16 cellular contexts compared by ENCODE assay signal in the genomic region with DNA sequence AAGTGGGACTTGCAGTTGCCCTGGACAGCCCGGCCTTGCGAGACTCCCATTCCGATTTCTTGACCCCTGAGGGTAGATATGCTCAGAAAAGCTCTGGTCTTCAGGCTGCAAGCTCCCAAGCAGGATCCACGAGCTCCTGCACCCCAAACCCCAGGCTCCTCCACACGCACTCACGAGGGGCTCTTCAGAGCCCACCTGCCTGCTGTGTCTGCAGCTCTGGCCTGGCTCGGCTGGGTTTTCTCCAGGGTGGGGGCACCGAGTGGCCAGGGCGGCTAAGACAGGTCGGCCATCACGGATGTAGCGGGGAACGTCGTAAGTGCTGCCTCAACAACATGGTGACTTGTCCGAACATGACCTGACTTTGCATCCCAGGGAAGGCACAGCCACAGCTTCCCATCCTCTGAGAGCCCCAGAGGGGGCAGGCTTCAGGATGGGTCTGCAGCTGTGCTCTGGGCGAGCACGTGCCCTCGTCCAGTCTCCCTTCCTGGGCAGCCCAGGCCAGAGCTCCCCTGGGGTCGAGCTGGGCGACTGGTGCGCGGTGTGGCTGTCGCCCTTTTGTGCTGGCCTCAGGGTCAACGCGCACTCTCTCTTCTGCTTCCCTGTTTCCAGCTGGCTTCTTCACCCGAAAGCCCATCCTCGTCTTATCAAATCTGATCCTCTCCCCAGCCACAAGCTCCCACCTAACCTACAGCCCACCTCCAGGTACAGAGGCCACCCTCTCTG.
A peak's percentile ranks its signal among the peaks of the same experiment; 100 is the strongest.
DNase-seq lines count a peak whose midpoint lies in the region; ATAC-seq and TF ChIP-seq lines count a peak whose summit lies in the region.
"Had no signal": no experiment of that assay in that cellular context is flagged by ENCODE, and none has a peak within 500 bp of the region (broad histone marks: within the 10 kb centered on the region; RNA-seq: fewer than 3 reads in every experiment).

No MANE protein-coding gene starts in this region.

- H3K27me3 ChIP-seq in neuronal stem cell (ENCODE audit: control insufficient read depth in 3 of 3, insufficient read depth in 3 of 3, low read depth in 1 of 3, low read length in 3 of 3) (no peaks in the 10 kb centered on the region), aorta (ENCODE audit: control insufficient read depth in 1 of 2, insufficient read depth in 2 of 2, low read length in 1 of 2) (no peaks in the 10 kb centered on the region), sigmoid colon (no peaks in the 10 kb centered on the region)
- H3K27me3 ChIP-seq: BLaER1 treated with 17β-estradiol and CSF1 and Interleukin-3, amounts not matched to agents 10 nM and 100 nM; SJSA1 had no signal

- H2AFZ ChIP-seq in neuronal stem cell (ENCODE audit: low read length) = no peak overlapping the region

- intact Hi-C loops in aorta (cut with DNase I) (no loop called here), sigmoid colon (cut with DNase I) (no loop called here)

- H3K9me3 ChIP-seq in neuronal stem cell (replicated peaks in 1 of 2; ENCODE audit: control insufficient read depth in 2 of 2, insufficient read depth in 1 of 2, low read depth in 1 of 2, low read length in 2 of 2) (peaks cover 0 to 13% of the 10 kb centered on the region in 2 donors), aorta (ENCODE audit: control insufficient read depth, low read length) (no peaks in the 10 kb centered on the region), sigmoid colon (no peaks in the 10 kb centered on the region)
- H3K9me3 ChIP-seq: BLaER1 treated with 17β-estradiol and CSF1 and Interleukin-3, amounts not matched to agents 10 nM and 100 nM; Caco-2; HAP-1 had no signal

- no peak overlapping the region for H4K8ac ChIP-seq in neuronal stem cell (ENCODE audit: low read depth, low read length)

- no peak for TF ChIP-seq CTCF in sigmoid colon (IDR thresholded peaks at IDR 0.05)

- peak overlapping the region; percentile 94 for H3K18ac ChIP-seq in neuronal stem cell (ENCODE audit: low read length)

- no CpG with 5 or more reads among the region's 27 CpGs for WGBS in neuronal stem cell (ENCODE audit: extremely low coverage in 2 of 2, insufficient read length in 2 of 2, insufficient replicate concordance in 1 of 2), 2 donors
- WGBS in aorta, 2 donors = 90 to 93% methylated on average over 27 of the region's 27 CpGs
- 89 to 91% methylated on average over 27 of the region's 27 CpGs for WGBS in sigmoid colon, 2 donors

- H3K4me3 ChIP-seq in neuronal stem cell (ENCODE audit: low read length in 2 of 2) = no peak overlapping the region
- H3K4me3 ChIP-seq in aorta (ENCODE audit: low read length in 2 of 2) = no peak overlapping the region
- no peak overlapping the region for H3K4me3 ChIP-seq in sigmoid colon
- H3K4me3 ChIP-seq: BLaER1 treated with 17β-estradiol and CSF1 and Interleukin-3, amounts not matched to agents 10 nM and 100 nM; HAP-1; SJSA1 had no signal

- peak overlapping the region; percentile 39 for H2BK15ac ChIP-seq in neuronal stem cell (ENCODE audit: low read length)

- H2BK5ac ChIP-seq in neuronal stem cell (ENCODE audit: low read length) = peak overlapping the region; percentile 42

- no peak for TF ChIP-seq POLR2A in sigmoid colon (IDR thresholded peaks at IDR 0.05)

- H2AK5ac ChIP-seq in neuronal stem cell (ENCODE audit: low read depth, low read length) = peak overlapping the region; percentile 8

- H3K36me3 ChIP-seq in neuronal stem cell (replicated peaks in 1 of 2; ENCODE audit: control insufficient read depth in 2 of 2, insufficient read depth in 2 of 2, low read length in 2 of 2) (no peaks in the 10 kb centered on the region), aorta (ENCODE audit: control insufficient read depth in 1 of 2, insufficient read depth in 2 of 2, low read length in 1 of 2) (no peaks in the 10 kb centered on the region), sigmoid colon (no peaks in the 10 kb centered on the region)
- H3K36me3 ChIP-seq: BLaER1 treated with 17β-estradiol and CSF1 and Interleukin-3, amounts not matched to agents 10 nM and 100 nM; HAP-1; SJSA1 had no signal

- peak overlapping the region; percentile 0 for H3K14ac ChIP-seq in neuronal stem cell (ENCODE audit: low read length)

- H2BK12ac ChIP-seq in neuronal stem cell (ENCODE audit: low read length) = peak overlapping the region; percentile 30

- no peaks in the 10 kb centered on the region for H3K4me1 ChIP-seq in neuronal stem cell (ENCODE audit: control insufficient read depth in 2 of 2, insufficient read depth in 1 of 2, low read depth in 1 of 2, low read length in 2 of 2)
- no peaks in the 10 kb centered on the region for H3K4me1 ChIP-seq in aorta (ENCODE audit: control insufficient read depth in 1 of 2, insufficient read depth in 2 of 2, low read length in 2 of 2)
- H3K4me1 ChIP-seq in sigmoid colon = no peaks in the 10 kb centered on the region
- H3K4me1 ChIP-seq: Caco-2, HAP-1, SJSA1 had no signal

- H3K23ac ChIP-seq in neuronal stem cell (ENCODE audit: low read depth, low read length, poor library complexity) = peak overlapping the region; percentile 16

- H4K91ac ChIP-seq in neuronal stem cell (ENCODE audit: low read depth, low read length, poor library complexity) = peak overlapping the region; percentile 93

- H3K27ac ChIP-seq in neuronal stem cell (replicated peaks; ENCODE audit: low read length) = no peak overlapping the region
- H3K27ac ChIP-seq in aorta (ENCODE audit: low read depth in 1 of 2, low read length in 2 of 2) = no peak overlapping the region
- no peak overlapping the region for H3K27ac ChIP-seq in sigmoid colon
- H3K27ac ChIP-seq: BLaER1 treated with 17β-estradiol and CSF1 and Interleukin-3, amounts not matched to agents 10 nM and 100 nM; SJSA1 had no signal

- H3K79me1 ChIP-seq in neuronal stem cell (ENCODE audit: low read depth, low read length) = peaks cover 1% of the 10 kb centered on the region

- H3K4me2 ChIP-seq in neuronal stem cell (ENCODE audit: insufficient read depth, low read length, poor library complexity, severe bottlenecking) = no peak overlapping the region
- H3K4me2 ChIP-seq: BLaER1 treated with 17β-estradiol and CSF1 and Interleukin-3, amounts not matched to agents 10 nM and 100 nM had no signal

- H3K9ac ChIP-seq in neuronal stem cell (ENCODE audit: low read depth, low read length, poor library complexity) = no peak overlapping the region
- H3K9ac ChIP-seq: BLaER1 treated with 17β-estradiol and CSF1 and Interleukin-3, amounts not matched to agents 10 nM and 100 nM had no signal

- H3K4ac ChIP-seq in neuronal stem cell (ENCODE audit: low read length) = no peak overlapping the region

- DNase-seq in neuronal stem cell (ENCODE audit: low spot score) (no peak), aorta (peak; percentile 26 to 61), LoVo (ENCODE audit: low spot score) (no peak), sigmoid colon (no peak)
- DNase-seq: ACHN; CD4-positive, alpha-beta memory T cell; KBM-7; NCI-H1092 treated with DMSO at 0.1 percent for 48 hours; NCI-H2171 treated with DMSO at 0.1 percent for 48 hours had no signal

- no peak overlapping the region for H2BK120ac ChIP-seq in neuronal stem cell (ENCODE audit: low read depth, low read length)

- ATAC-seq in SK-N-SH treated with all-trans-retinoic acid at 6 μM for 48 hours = peak; percentile 30; the same call in 1 of the 3 replicates
- peak; percentile 10 for ATAC-seq in esophagus mucosa
- no peak for ATAC-seq in aorta (ENCODE audit: low FRiP score)
- no peak for ATAC-seq in GM18907 (IDR thresholded peaks at IDR 0.05; ENCODE audit: unreplicated experiment)

- no peak for TF ChIP-seq EP300 in sigmoid colon (IDR thresholded peaks at IDR 0.05)

TF ChIP-seq in SK-N-SH treated with all-trans-retinoic acid at 6 μM for 48 hours, 23 proteins besides CTCF, POLR2A, EP300 and RAD21 (continues in another document):
- TF ChIP-seq, protein P1, sequence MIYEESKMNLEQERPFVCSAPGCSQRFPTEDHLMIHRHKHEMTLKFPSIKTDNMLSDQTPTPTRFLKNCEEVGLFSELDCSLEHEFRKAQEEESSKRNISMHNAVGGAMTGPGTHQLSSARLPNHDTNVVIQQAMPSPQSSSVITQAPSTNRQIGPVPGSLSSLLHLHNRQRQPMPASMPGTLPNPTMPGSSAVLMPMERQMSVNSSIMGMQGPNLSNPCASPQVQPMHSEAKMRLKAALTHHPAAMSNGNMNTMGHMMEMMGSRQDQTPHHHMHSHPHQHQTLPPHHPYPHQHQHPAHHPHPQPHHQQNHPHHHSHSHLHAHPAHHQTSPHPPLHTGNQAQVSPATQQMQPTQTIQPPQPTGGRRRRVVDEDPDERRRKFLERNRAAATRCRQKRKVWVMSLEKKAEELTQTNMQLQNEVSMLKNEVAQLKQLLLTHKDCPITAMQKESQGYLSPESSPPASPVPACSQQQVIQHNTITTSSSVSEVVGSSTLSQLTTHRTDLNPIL (CRISPR knock-in tag; IDR thresholded peaks at IDR 0.05; ENCODE audit: low read depth) = no peak
- TF ChIP-seq ZFP30 (CRISPR knock-in tag; IDR thresholded peaks at IDR 0.05) = no peak
- TF ChIP-seq GLIS3 (CRISPR knock-in tag; IDR thresholded peaks at IDR 0.05) = no peak
- TF ChIP-seq, protein P2, sequence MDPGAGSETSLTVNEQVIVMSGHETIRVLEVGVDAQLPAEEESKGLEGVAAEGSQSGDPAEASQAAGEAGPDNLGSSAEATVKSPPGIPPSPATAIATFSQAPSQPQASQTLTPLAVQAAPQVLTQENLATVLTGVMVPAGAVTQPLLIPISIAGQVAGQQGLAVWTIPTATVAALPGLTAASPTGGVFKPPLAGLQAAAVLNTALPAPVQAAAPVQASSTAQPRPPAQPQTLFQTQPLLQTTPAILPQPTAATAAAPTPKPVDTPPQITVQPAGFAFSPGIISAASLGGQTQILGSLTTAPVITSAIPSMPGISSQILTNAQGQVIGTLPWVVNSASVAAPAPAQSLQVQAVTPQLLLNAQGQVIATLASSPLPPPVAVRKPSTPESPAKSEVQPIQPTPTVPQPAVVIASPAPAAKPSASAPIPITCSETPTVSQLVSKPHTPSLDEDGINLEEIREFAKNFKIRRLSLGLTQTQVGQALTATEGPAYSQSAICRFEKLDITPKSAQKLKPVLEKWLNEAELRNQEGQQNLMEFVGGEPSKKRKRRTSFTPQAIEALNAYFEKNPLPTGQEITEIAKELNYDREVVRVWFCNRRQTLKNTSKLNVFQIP (CRISPR knock-in tag; IDR thresholded peaks at IDR 0.05; ENCODE audit: borderline replicate concordance, low read depth) = no peak
- TF ChIP-seq PPARA (CRISPR knock-in tag; IDR thresholded peaks at IDR 0.05; ENCODE audit: borderline replicate concordance) = no peak
- no peak for TF ChIP-seq OSR1 (CRISPR knock-in tag; IDR thresholded peaks at IDR 0.05)
- TF ChIP-seq ZNF565 (CRISPR knock-in tag; conservative IDR thresholded peaks at IDR 0.05; ENCODE audit: low read depth) = no peak
- no peak for TF ChIP-seq ISL1 (CRISPR knock-in tag; IDR thresholded peaks at IDR 0.05)
- no peak for TF ChIP-seq ZFP3 (CRISPR knock-in tag; IDR thresholded peaks at IDR 0.05)
- no peak for TF ChIP-seq TCF4 (CRISPR knock-in tag; IDR thresholded peaks at IDR 0.05; ENCODE audit: borderline replicate concordance)
- TF ChIP-seq ZNF8 (CRISPR knock-in tag; IDR thresholded peaks at IDR 0.05) = no peak

Comparison
In these comparisons a context has a peak if more than half of its experiments do, and no peak if none do; other contexts are left out.
1. ATAC-seq: peak in SK-N-SH treated with all-trans-retinoic acid at 6 μM for 48 hours (single experiment) and esophagus mucosa (single experiment); none in aorta (single experiment) and GM18907 (single experiment).
2. DNase-seq: peak in aorta (2 of 2); none in neuronal stem cell (single experiment), LoVo (single experiment) and sigmoid colon (single experiment).